ENCODE assay signal across 20 cellular contexts in genomic region chr5:92353107-92354030, GRCh38.
DNase-seq lines count a peak whose midpoint lies in the region; FAIRE-seq and TF ChIP-seq lines count a peak whose summit lies in the region.
"Had no signal": no experiment of that assay in that cellular context is flagged by ENCODE, and none has a peak within 500 bp of the region (broad histone marks: within the 10 kb centered on the region; RNA-seq: fewer than 3 reads in every experiment).

No MANE protein-coding gene starts in this region.

- H3K4me2 ChIP-seq in mesenchymal stem cell (ENCODE audit: low read length, poor library complexity, severe bottlenecking) = no peak overlapping the region
- H3K4me2 ChIP-seq: BLaER1 had no signal

- H3K27me3 ChIP-seq in mesenchymal stem cell (ENCODE audit: control insufficient read depth in 1 of 2, insufficient read depth in 1 of 2, low read length in 2 of 2) (no peaks in the 10 kb centered on the region), esophagus squamous epithelium (no peaks in the 10 kb centered on the region)
- H3K27me3 ChIP-seq: BLaER1, heart right ventricle, tibial nerve had no signal

- no peak overlapping the region for H2AFZ ChIP-seq in mesenchymal stem cell (ENCODE audit: low read depth, low read length)

- H2AK5ac ChIP-seq in mesenchymal stem cell (ENCODE audit: low read length, severe bottlenecking) = no peak overlapping the region

- H3K23ac ChIP-seq in mesenchymal stem cell (ENCODE audit: low read length in 2 of 2) = no peak overlapping the region

- no peaks in the 10 kb centered on the region for H3K9me3 ChIP-seq in mesenchymal stem cell (ENCODE audit: control insufficient read depth, low read length)
- no peaks in the 10 kb centered on the region for H3K9me3 ChIP-seq in esophagus squamous epithelium

- no peak overlapping the region for H4K91ac ChIP-seq in mesenchymal stem cell (ENCODE audit: low read length)

- H3K14ac ChIP-seq in mesenchymal stem cell (ENCODE audit: low read length in 2 of 2) = no peak overlapping the region

- no peak overlapping the region for H2BK15ac ChIP-seq in mesenchymal stem cell (ENCODE audit: low read depth, poor library complexity, severe bottlenecking)

- H4K8ac ChIP-seq in mesenchymal stem cell (ENCODE audit: low read length) = no peak overlapping the region

- no peaks in the 10 kb centered on the region for H3K79me1 ChIP-seq in mesenchymal stem cell (replicated peaks; ENCODE audit: low read length, poor library complexity, severe bottlenecking)

- WGBS in mesenchymal stem cell = 82% methylated on average over 3 of the region's 5 CpGs
- WGBS in esophagus squamous epithelium, 2 donors = 63 to 73% methylated on average over 5 of the region's 5 CpGs

- no peak overlapping the region for H3K18ac ChIP-seq in mesenchymal stem cell (ENCODE audit: low read depth in 1 of 2, low read length in 2 of 2)

- H3K36me3 ChIP-seq in mesenchymal stem cell (ENCODE audit: control insufficient read depth in 1 of 2, insufficient read depth in 2 of 2, low read depth in 1 of 2, low read length in 2 of 2) (no peaks in the 10 kb centered on the region), esophagus squamous epithelium (no peaks in the 10 kb centered on the region)
- H3K36me3 ChIP-seq: BLaER1, heart right ventricle, tibial nerve had no signal

- H3K27ac ChIP-seq in mesenchymal stem cell (ENCODE audit: low read length, poor library complexity, severe bottlenecking) (no peak overlapping the region), esophagus squamous epithelium (no peak overlapping the region)
- H3K27ac ChIP-seq: BLaER1, epithelial cell of prostate, heart right ventricle, tibial nerve had no signal

- TF ChIP-seq CTCF in cardiac fibroblast (IDR thresholded peaks at IDR 0.05; ENCODE audit: low read depth, low read length) = no peak
- no peak for TF ChIP-seq CTCF in esophagus squamous epithelium (IDR thresholded peaks at IDR 0.05)

- no peak overlapping the region for H2BK5ac ChIP-seq in mesenchymal stem cell (ENCODE audit: low read depth, low read length, poor library complexity, severe bottlenecking)

- no peak overlapping the region for H2BK12ac ChIP-seq in mesenchymal stem cell (ENCODE audit: low read length in 2 of 2)

- H3K4ac ChIP-seq in mesenchymal stem cell (ENCODE audit: low read depth in 1 of 2, low read length in 2 of 2) = no peak overlapping the region

- H3K9ac ChIP-seq in mesenchymal stem cell (ENCODE audit: low read length) = no peak overlapping the region
- H3K9ac ChIP-seq: BLaER1 had no signal

- DNase-seq in GM04503 (ENCODE audit: low read depth) = peak; percentile 67
- DNase-seq in NCI-H526 (lab: John Stamatoyannopoulos, UW) = peak; percentile 20 to 40
- DNase-seq in cardiac fibroblast (ENCODE audit: low read depth in 2 of 2) = peak; percentile 11 to 70
- peak; percentile 23 for DNase-seq in mesenchymal stem cell
- DNase-seq in esophagus squamous epithelium (lab: John Stamatoyannopoulos, UW) = no peak
- DNase-seq in urothelium cell line (ENCODE audit: low spot score) = no peak
- DNase-seq in NCI-H1417 (lab: John Stamatoyannopoulos, UW) = no peak
- DNase-seq in DMS114 treated with DMSO at 0.1 percent for 48 hours (lab: John Stamatoyannopoulos, UW; ENCODE audit: unreplicated experiment) = no peak
- DNase-seq: activated CD4-positive, alpha-beta T cell treated with anti-CD3 and anti-CD28 coated beads, Interleukin-2, amount 10 ng/mL, durations not matched to agents 24 days and 14 days; activated naive CD4-positive, alpha-beta T cell treated with Interleukin-2 at 50 U/mL for 16 hours; heart right ventricle; islet precursor cell; natural killer cell; NCI-H1930; NCI-H446 treated with DMSO at 0.1 percent for 48 hours; SIG-M5; stimulated activated naive CD4-positive, alpha-beta T cell had no signal

- no peak for FAIRE-seq in urothelium cell line (lab: Jason Lieb, UNC)

- TF ChIP-seq POLR2A in esophagus squamous epithelium (IDR thresholded peaks at IDR 0.05) = no peak

- H3K4me3 ChIP-seq in cardiac fibroblast (replicated peaks in 1 of 2; ENCODE audit: low read depth in 2 of 2, low read length in 2 of 2) (no peak overlapping the region), mesenchymal stem cell (ENCODE audit: insufficient read depth in 1 of 2, low read depth in 1 of 2, low read length in 2 of 2) (no peak overlapping the region), esophagus squamous epithelium (no peak overlapping the region)
- H3K4me3 ChIP-seq: BLaER1, heart right ventricle, tibial nerve had no signal

- no peak overlapping the region for H2BK120ac ChIP-seq in mesenchymal stem cell (ENCODE audit: low read depth, low read length)

- H3K4me1 ChIP-seq in mesenchymal stem cell (ENCODE audit: control insufficient read depth, insufficient read depth, low read depth, low read length) (no peaks in the 10 kb centered on the region), esophagus squamous epithelium (no peaks in the 10 kb centered on the region)
- H3K4me1 ChIP-seq: BLaER1, heart right ventricle, tibial nerve had no signal

- intact Hi-C loops in esophagus squamous epithelium (cut with DNase I) = no loop called here

Comparison
In these comparisons a context has a peak if more than half of its experiments do, and no peak if none do; other contexts are left out.
1. DNase-seq: peak in GM04503 (single experiment), NCI-H526 (2 of 2), cardiac fibroblast (2 of 2) and mesenchymal stem cell (single experiment); none in esophagus squamous epithelium (single experiment), urothelium cell line (single experiment), NCI-H1417 (0 of 3) and DMS114 treated with DMSO at 0.1 percent for 48 hours (single experiment).